In genomic region chr19:46375476-46376067, GRCh38 we compare ENCODE assay signal across 8 cellular contexts. TPM values are rescaled to one million over a fixed set of nuclear protein-coding genes. Genes with fewer than 3 reads are reported as not detected.
"Had no signal": no experiment of that assay in that cellular context is flagged by ENCODE, and none has a peak within 500 bp of the region (broad histone marks: within the 10 kb centered on the region; RNA-seq: fewer than 3 reads in every experiment).

No MANE protein-coding gene starts in this region.

RNA-seq across cellular contexts. Expression of gene CCDC8, which starts 37.8 kb away (rescaled TPM):
- total RNA-seq: natural killer cell treated with Interleukin-12 subunit alpha and Interleukin-12 subunit beta and Interleukin-15 and Interleukin-18, amount 100 ng/mL, for 72 hours had no signal

RNA-seq across cellular contexts. Expression of gene PNMA8C, which starts 53.2 kb away (rescaled TPM):
- total RNA-seq: dermis blood vessel endothelial cell; endothelial cell of umbilical vein; foreskin keratinocyte; lower leg skin; natural killer cell treated with Interleukin-12 subunit alpha and Interleukin-12 subunit beta and Interleukin-15 and Interleukin-18, amount 100 ng/mL, for 72 hours; omental fat pad; right atrium auricular region; transverse colon had no signal
- polyA plus RNA-seq: endothelial cell of umbilical vein, foreskin keratinocyte had no signal
